16 cellular contexts compared by ENCODE assay signal in the genomic region with DNA sequence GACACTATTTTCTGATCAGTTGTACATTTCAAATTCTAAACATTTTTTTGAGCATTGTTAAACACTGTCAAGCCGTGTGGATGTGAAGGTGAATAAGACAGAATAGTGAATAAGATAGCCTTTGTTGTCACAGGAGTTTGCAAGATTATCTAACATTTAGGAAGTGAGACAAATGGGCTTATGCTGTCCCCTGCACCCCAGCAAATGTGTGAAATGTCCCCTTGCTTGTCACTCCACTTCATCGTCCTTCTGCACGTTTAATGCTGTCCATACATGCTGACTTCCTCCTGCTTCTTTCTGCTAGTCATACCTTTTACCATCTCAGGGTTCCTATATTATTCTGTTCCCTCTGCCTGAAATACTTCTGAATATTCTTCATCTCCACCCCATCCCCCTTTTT.
DNase-seq lines count a peak whose midpoint lies in the region; ATAC-seq, FAIRE-seq and TF ChIP-seq lines count a peak whose summit lies in the region.
"Had no signal": no experiment of that assay in that cellular context is flagged by ENCODE, and none has a peak within 500 bp of the region (broad histone marks: within the 10 kb centered on the region; RNA-seq: fewer than 3 reads in every experiment).

No MANE protein-coding gene starts in this region.

- peak overlapping the region; percentile 22 for H3K27ac Mint-ChIP-seq in activated CD8-positive, alpha-beta T cell treated with anti-CD3 and anti-CD28 coated beads, Interleukin-2, amount 10 ng/mL, durations not matched to agents 7 days and 5 days
- no peak overlapping the region for H3K27ac Mint-ChIP-seq in activated CD8-positive, alpha-beta T cell treated with anti-CD3 and anti-CD28 coated beads for 36 hours
- H3K27ac Mint-ChIP-seq in T-helper 17 cell: peak overlapping the region; percentile 77
- peak overlapping the region in 8 of 9 donors; percentile 68 to 98 (median 95) for H3K27ac Mint-ChIP-seq in naive thymus-derived CD4-positive, alpha-beta T cell

- FAIRE-seq in GM12892 (lab: Jason Lieb, UNC): no peak

- H3K4me1 ChIP-seq in naive thymus-derived CD4-positive, alpha-beta T cell (ENCODE audit: control insufficient read depth in 2 of 2, insufficient read depth in 2 of 2, low read length in 2 of 2): peaks cover 16% of the 10 kb centered on the region in 2 donors
- H3K4me1 ChIP-seq in lower lobe of right lung: peaks cover 18% of the 10 kb centered on the region
- H3K4me1 ChIP-seq in foreskin keratinocyte: no peaks in the 10 kb centered on the region

- no peaks in the 10 kb centered on the region for H3K36me3 ChIP-seq in naive thymus-derived CD4-positive, alpha-beta T cell (ENCODE audit: control insufficient read depth in 2 of 3, insufficient read depth in 3 of 3, low read length in 3 of 3)
- H3K36me3 ChIP-seq in lower lobe of right lung: peaks cover 4% of the 10 kb centered on the region

- H3K27me3 Mint-ChIP-seq in activated CD8-positive, alpha-beta T cell treated with anti-CD3 and anti-CD28 coated beads, Interleukin-2, amount 10 ng/mL, durations not matched to agents 7 days and 5 days (ENCODE audit: low read depth): no peaks in the 10 kb centered on the region
- H3K27me3 Mint-ChIP-seq in activated CD8-positive, alpha-beta T cell treated with anti-CD3 and anti-CD28 coated beads for 36 hours: no peaks in the 10 kb centered on the region
- no peaks in the 10 kb centered on the region for H3K27me3 Mint-ChIP-seq in T-helper 17 cell
- H3K27me3 Mint-ChIP-seq in naive thymus-derived CD4-positive, alpha-beta T cell: no peaks in the 10 kb centered on the region

- no peaks in the 10 kb centered on the region for H3K9me3 ChIP-seq in T-helper 17 cell (ENCODE audit: control insufficient read depth, low read length, poor library complexity, severe bottlenecking)
- H3K9me3 ChIP-seq in naive thymus-derived CD4-positive, alpha-beta T cell (ENCODE audit: control insufficient read depth in 2 of 3, low read length in 3 of 3): no peaks in the 10 kb centered on the region
- H3K9me3 ChIP-seq in lower lobe of right lung: no peaks in the 10 kb centered on the region

- no peak for TF ChIP-seq POLR2A in GM12892 (IDR thresholded peaks at IDR 0.05; ENCODE audit: low read depth, low read length)

- POLR2A ChIA-PET in activated CD8-positive, alpha-beta T cell treated with anti-CD3 and anti-CD28 coated beads, Interleukin-2, amount 10 ng/mL, durations not matched to agents 7 days and 5 days (lab: Charles Lee): no interaction called here
- POLR2A ChIA-PET in activated CD8-positive, alpha-beta T cell treated with anti-CD3 and anti-CD28 coated beads for 36 hours (lab: Charles Lee): interaction anchor here (1.4 kb wide), 1 partner anchor 20 kb away, joined by 4 read pairs; no protein-coding TSS in a partner anchor
- POLR2A ChIA-PET in naive thymus-derived CD4-positive, alpha-beta T cell (lab: Charles Lee): interaction anchor here (0.7 kb wide), 1 partner anchor 450 kb away, joined by 3 read pairs; no protein-coding TSS in a partner anchor

- TF ChIP-seq CTCF in activated CD8-positive, alpha-beta T cell treated with anti-CD3 and anti-CD28 coated beads for 36 hours (IDR thresholded peaks at IDR 0.05): no peak
- no peak for TF ChIP-seq CTCF in GM13976 (IDR thresholded peaks at IDR 0.05; ENCODE audit: borderline replicate concordance, control extremely low read depth, extremely low read depth, insufficient read depth, missing control alignments)
- TF ChIP-seq CTCF in lower lobe of right lung (IDR thresholded peaks at IDR 0.05): no peak
- TF ChIP-seq CTCF in foreskin keratinocyte (conservative IDR thresholded peaks at IDR 0.05): no peak

- no peak overlapping the region for H3K4me3 Mint-ChIP-seq in activated CD8-positive, alpha-beta T cell treated with anti-CD3 and anti-CD28 coated beads, Interleukin-2, amount 10 ng/mL, durations not matched to agents 7 days and 5 days
- H3K4me3 Mint-ChIP-seq in activated CD8-positive, alpha-beta T cell treated with anti-CD3 and anti-CD28 coated beads for 36 hours: no peak overlapping the region
- H3K4me3 Mint-ChIP-seq in T-helper 17 cell: no peak overlapping the region
- peak overlapping the region in 3 of 10 donors; percentile 12 to 83 (median 17) for H3K4me3 Mint-ChIP-seq in naive thymus-derived CD4-positive, alpha-beta T cell

- DNase-seq in activated CD8-positive, alpha-beta T cell treated with anti-CD3 and anti-CD28 coated beads, Interleukin-2, amount 10 ng/mL, durations not matched to agents 7 days and 5 days: no peak
- DNase-seq in activated CD8-positive, alpha-beta T cell treated with anti-CD3 and anti-CD28 coated beads for 36 hours: no peak
- DNase-seq in GM13976 (ENCODE audit: low spot score): peak; percentile 31
- DNase-seq in T-helper 17 cell: no peak
- no peak for DNase-seq in naive thymus-derived CD4-positive, alpha-beta T cell
- DNase-seq in lower lobe of right lung: no peak
- no peak for DNase-seq in foreskin keratinocyte
- DNase-seq in GM12892 (ENCODE audit: insufficient read length): no peak
- DNase-seq: activated CD8-positive, alpha-beta memory T cell treated with anti-CD3 and anti-CD28 coated beads for 24 hours; activated gamma-delta T cell; dermis blood vessel endothelial cell; Kasumi-1; NCI-H510A; PC-9; retina had no signal

- in situ Hi-C loops in GM13976 (cut with MboI; ENCODE audit: low sequenced_read_pairs, unreplicated experiment): no loop called here

- H3K4me1 Mint-ChIP-seq in activated CD8-positive, alpha-beta T cell treated with anti-CD3 and anti-CD28 coated beads, Interleukin-2, amount 10 ng/mL, durations not matched to agents 7 days and 5 days (ENCODE audit: low read depth): peaks cover 18% of the 10 kb centered on the region
- peaks cover 21% of the 10 kb centered on the region for H3K4me1 Mint-ChIP-seq in activated CD8-positive, alpha-beta T cell treated with anti-CD3 and anti-CD28 coated beads for 36 hours (ENCODE audit: low read depth)
- peaks cover 16% of the 10 kb centered on the region for H3K4me1 Mint-ChIP-seq in T-helper 17 cell
- peaks cover 12 to 62% (median 49%) of the 10 kb centered on the region in 7 donors for H3K4me1 Mint-ChIP-seq in naive thymus-derived CD4-positive, alpha-beta T cell

- peaks cover 15% of the 10 kb centered on the region for H3K36me3 Mint-ChIP-seq in activated CD8-positive, alpha-beta T cell treated with anti-CD3 and anti-CD28 coated beads, Interleukin-2, amount 10 ng/mL, durations not matched to agents 7 days and 5 days (ENCODE audit: low read depth)
- H3K36me3 Mint-ChIP-seq in activated CD8-positive, alpha-beta T cell treated with anti-CD3 and anti-CD28 coated beads for 36 hours (ENCODE audit: low read depth): peaks cover 11% of the 10 kb centered on the region
- peaks cover 4% of the 10 kb centered on the region for H3K36me3 Mint-ChIP-seq in T-helper 17 cell (ENCODE audit: low read depth)
- H3K36me3 Mint-ChIP-seq in naive thymus-derived CD4-positive, alpha-beta T cell: peaks cover 0 to 28% (median 19%) of the 10 kb centered on the region in 5 donors

- H3K4me3 ChIP-seq in naive thymus-derived CD4-positive, alpha-beta T cell (ENCODE audit: low read length): no peak overlapping the region
- H3K4me3 ChIP-seq in lower lobe of right lung: no peak overlapping the region
- H3K4me3 ChIP-seq: PC-9 had no signal

- CTCF ChIA-PET in activated CD8-positive, alpha-beta T cell treated with anti-CD3 and anti-CD28 coated beads, Interleukin-2, amount 10 ng/mL, durations not matched to agents 7 days and 5 days (lab: Charles Lee): no interaction called here
- CTCF ChIA-PET in activated CD8-positive, alpha-beta T cell treated with anti-CD3 and anti-CD28 coated beads for 36 hours (lab: Charles Lee): no interaction called here
- CTCF ChIA-PET in naive thymus-derived CD4-positive, alpha-beta T cell (lab: Charles Lee): no interaction called here

- ATAC-seq in activated CD8-positive, alpha-beta T cell treated with anti-CD3 and anti-CD28 coated beads, Interleukin-2, amount 10 ng/mL, durations not matched to agents 7 days and 5 days: no peak
- ATAC-seq in activated CD8-positive, alpha-beta T cell treated with anti-CD3 and anti-CD28 coated beads for 36 hours: no peak
- ATAC-seq in T-helper 17 cell: no peak
- ATAC-seq in naive thymus-derived CD4-positive, alpha-beta T cell: no peak
- no peak for ATAC-seq in lower lobe of right lung
- ATAC-seq in foreskin keratinocyte: no peak

- no peaks in the 10 kb centered on the region for H3K9me3 Mint-ChIP-seq in activated CD8-positive, alpha-beta T cell treated with anti-CD3 and anti-CD28 coated beads, Interleukin-2, amount 10 ng/mL, durations not matched to agents 7 days and 5 days (ENCODE audit: insufficient read depth)
- no peaks in the 10 kb centered on the region for H3K9me3 Mint-ChIP-seq in activated CD8-positive, alpha-beta T cell treated with anti-CD3 and anti-CD28 coated beads for 36 hours
- peaks cover 0 to 2% (median 0%) of the 10 kb centered on the region in 11 donors for H3K9me3 Mint-ChIP-seq in naive thymus-derived CD4-positive, alpha-beta T cell

- intact Hi-C loops in activated CD8-positive, alpha-beta T cell treated with anti-CD3 and anti-CD28 coated beads for 36 hours (cut with micrococcal nuclease): no loop called here
- intact Hi-C loops in naive thymus-derived CD4-positive, alpha-beta T cell (cut with micrococcal nuclease): loop anchor here in 1 of 2 donors (5.0 kb wide), 1 partner anchor 110 kb away; a partner anchor contains a TSS
- intact Hi-C loops in lower lobe of right lung (cut with DNase I): no loop called here

- peak overlapping the region; percentile 62 for H3K27ac ChIP-seq in naive thymus-derived CD4-positive, alpha-beta T cell (ENCODE audit: low read depth, low read length)
- H3K27ac ChIP-seq in lower lobe of right lung (no peak overlapping the region), foreskin keratinocyte (no peak overlapping the region)
- H3K27ac ChIP-seq: HL-60, PC-9 had no signal

- no peaks in the 10 kb centered on the region for H3K27me3 ChIP-seq in naive thymus-derived CD4-positive, alpha-beta T cell (ENCODE audit: control insufficient read depth in 2 of 2, insufficient read depth in 2 of 2, low read length in 2 of 2)
- H3K27me3 ChIP-seq in lower lobe of right lung (ENCODE audit: low read depth): no peaks in the 10 kb centered on the region
- H3K27me3 ChIP-seq in foreskin keratinocyte: no peaks in the 10 kb centered on the region
